In the genomic region with DNA sequence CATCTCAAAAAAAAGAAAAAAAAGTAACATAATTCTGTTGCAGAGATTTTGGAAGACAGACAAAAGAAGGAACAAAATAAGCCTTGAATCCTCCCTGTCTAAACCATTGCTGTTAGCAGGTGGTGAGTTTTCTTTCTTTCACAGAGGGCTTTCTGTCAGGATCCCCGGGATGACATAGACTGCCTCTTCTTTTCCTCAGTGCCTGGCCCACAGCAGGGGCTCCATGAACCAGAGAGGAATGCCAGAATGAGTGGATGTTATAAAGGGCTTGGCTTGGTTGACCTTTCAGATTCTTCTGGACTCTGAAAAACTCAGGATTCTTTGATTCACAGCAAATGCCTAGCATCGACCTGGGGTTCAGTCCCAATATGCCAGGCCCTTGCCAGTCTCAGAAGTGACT, we compare ENCODE assay signal across 2 cellular contexts.
A peak's percentile ranks its signal among the peaks of the same experiment; 100 is the strongest.
TF ChIP-seq lines count a peak whose summit lies in the region.

No MANE protein-coding gene starts in this region.

TF ChIP-seq in GM23338, 12 proteins besides CTCF, POLR2A, EP300 and RAD21:
- TF ChIP-seq POLR2AphosphoS5 (IDR thresholded peaks at IDR 0.05; ENCODE audit: low read depth), result no peak
- TF ChIP-seq, protein P1, sequence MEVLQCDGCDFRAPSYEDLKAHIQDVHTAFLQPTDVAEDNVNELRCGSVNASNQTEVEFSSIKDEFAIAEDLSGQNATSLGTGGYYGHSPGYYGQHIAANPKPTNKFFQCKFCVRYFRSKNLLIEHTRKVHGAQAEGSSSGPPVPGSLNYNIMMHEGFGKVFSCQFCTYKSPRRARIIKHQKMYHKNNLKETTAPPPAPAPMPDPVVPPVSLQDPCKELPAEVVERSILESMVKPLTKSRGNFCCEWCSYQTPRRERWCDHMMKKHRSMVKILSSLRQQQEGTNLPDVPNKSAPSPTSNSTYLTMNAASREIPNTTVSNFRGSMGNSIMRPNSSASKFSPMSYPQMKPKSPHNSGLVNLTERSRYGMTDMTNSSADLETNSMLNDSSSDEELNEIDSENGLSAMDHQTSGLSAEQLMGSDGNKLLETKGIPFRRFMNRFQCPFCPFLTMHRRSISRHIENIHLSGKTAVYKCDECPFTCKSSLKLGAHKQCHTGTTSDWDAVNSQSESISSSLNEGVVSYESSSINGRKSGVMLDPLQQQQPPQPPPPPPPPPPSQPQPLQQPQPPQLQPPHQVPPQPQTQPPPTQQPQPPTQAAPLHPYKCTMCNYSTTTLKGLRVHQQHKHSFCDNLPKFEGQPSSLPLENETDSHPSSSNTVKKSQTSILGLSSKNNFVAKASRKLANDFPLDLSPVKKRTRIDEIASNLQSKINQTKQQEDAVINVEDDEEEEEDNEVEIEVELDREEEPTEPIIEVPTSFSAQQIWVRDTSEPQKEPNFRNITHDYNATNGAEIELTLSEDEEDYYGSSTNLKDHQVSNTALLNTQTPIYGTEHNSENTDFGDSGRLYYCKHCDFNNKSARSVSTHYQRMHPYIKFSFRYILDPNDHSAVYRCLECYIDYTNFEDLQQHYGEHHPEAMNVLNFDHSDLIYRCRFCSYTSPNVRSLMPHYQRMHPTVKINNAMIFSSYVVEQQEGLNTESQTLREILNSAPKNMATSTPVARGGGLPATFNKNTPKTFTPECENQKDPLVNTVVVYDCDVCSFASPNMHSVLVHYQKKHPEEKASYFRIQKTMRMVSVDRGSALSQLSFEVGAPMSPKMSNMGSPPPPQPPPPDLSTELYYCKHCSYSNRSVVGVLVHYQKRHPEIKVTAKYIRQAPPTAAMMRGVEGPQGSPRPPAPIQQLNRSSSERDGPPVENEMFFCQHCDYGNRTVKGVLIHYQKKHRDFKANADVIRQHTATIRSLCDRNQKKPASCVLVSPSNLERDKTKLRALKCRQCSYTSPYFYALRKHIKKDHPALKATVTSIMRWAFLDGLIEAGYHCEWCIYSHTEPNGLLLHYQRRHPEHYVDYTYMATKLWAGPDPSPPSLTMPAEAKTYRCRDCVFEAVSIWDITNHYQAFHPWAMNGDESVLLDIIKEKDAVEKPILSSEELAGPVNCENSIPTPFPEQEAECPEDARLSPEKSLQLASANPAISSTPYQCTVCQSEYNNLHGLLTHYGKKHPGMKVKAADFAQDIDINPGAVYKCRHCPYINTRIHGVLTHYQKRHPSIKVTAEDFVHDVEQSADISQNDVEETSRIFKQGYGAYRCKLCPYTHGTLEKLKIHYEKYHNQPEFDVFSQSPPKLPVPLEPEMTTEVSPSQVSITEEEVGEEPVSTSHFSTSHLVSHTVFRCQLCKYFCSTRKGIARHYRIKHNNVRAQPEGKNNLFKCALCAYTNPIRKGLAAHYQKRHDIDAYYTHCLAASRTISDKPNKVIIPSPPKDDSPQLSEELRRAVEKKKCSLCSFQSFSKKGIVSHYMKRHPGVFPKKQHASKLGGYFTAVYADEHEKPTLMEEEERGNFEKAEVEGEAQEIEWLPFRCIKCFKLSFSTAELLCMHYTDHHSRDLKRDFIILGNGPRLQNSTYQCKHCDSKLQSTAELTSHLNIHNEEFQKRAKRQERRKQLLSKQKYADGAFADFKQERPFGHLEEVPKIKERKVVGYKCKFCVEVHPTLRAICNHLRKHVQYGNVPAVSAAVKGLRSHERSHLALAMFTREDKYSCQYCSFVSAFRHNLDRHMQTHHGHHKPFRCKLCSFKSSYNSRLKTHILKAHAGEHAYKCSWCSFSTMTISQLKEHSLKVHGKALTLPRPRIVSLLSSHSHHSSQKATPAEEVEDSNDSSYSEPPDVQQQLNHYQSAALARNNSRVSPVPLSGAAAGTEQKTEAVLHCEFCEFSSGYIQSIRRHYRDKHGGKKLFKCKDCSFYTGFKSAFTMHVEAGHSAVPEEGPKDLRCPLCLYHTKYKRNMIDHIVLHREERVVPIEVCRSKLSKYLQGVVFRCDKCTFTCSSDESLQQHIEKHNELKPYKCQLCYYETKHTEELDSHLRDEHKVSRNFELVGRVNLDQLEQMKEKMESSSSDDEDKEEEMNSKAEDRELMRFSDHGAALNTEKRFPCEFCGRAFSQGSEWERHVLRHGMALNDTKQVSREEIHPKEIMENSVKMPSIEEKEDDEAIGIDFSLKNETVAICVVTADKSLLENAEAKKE (CRISPR knock-in tag; IDR thresholded peaks at IDR 0.05), result no peak

TF ChIP-seq in H1, 55 proteins besides CTCF, POLR2A, EP300 and RAD21:
- TF ChIP-seq TEAD4 (IDR thresholded peaks at IDR 0.05; ENCODE audit: low read depth, low read length), result 0 out of 2 replicates have a peak, but pooled peaks have one; percentile 8
- TF ChIP-seq FOSL1 (IDR thresholded peaks at IDR 0.05; ENCODE audit: insufficient read depth, low read depth, low read length), result no peak
